Comparison of ENCODE assay signal across 8 cellular contexts in the genomic region with DNA sequence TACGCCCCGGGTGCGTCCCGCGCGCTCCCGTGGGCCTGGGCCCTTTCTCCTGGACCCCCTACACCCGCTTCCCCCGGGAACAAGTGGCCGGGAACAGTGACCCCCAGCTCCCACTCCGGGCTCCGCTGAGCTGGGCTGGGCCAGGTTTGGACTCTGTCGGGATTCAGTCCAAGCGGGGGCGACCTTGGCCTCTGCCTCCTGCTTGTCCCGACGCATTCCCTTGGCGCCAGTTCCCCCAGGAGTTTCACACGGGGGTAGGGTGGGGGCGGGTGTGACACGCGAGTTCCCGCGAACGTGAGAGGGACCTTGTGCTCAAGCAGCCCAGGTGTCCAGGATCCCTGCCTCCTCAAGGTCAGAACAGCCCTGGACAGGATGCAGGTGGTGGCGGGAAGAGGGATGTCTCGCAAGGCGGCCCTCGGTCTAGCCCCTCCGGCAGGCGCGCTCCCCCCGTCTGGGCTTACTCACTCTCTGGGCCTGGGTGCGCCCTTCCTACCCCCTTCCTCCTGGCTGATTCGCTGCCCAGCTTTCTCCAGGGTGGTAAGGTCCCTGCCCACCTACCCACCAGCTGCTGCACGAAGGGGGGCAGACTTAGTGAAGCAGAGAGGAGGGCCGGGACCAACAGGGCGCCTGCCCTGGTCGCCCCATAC. TPM values are rescaled to one million over a fixed set of nuclear protein-coding genes. Genes with fewer than 3 reads are reported as not detected.
DNase-seq lines count a peak whose midpoint lies in the region; ATAC-seq, FAIRE-seq and TF ChIP-seq lines count a peak whose summit lies in the region.

No MANE protein-coding gene starts in this region.

- TF ChIP-seq POLR2A in adrenal gland (IDR thresholded peaks at IDR 0.05) (no peak), stomach (IDR thresholded peaks at IDR 0.05) (no peak)

- H3K4me1 ChIP-seq in adrenal gland (replicated peaks in 1 of 2) (peaks cover 6 to 49% of the 10 kb centered on the region in 2 donors), keratinocyte (ENCODE audit: control insufficient read depth, extremely low read depth, insufficient read depth, low read length) (peaks cover 17% of the 10 kb centered on the region), stomach (peaks cover 51 to 91% (median 76%) of the 10 kb centered on the region in 4 donors)

- H3K9me3 ChIP-seq in adrenal gland (replicated peaks in 1 of 3) (no peaks in the 10 kb centered on the region), keratinocyte (ENCODE audit: control insufficient read depth, low read depth, low read length) (no peaks in the 10 kb centered on the region), stomach (no peaks in the 10 kb centered on the region)

- H3K27ac ChIP-seq in adrenal gland: peak overlapping the region in 4 of 5 donors; percentile 28 to 87 (median 58)
- no peak overlapping the region for H3K27ac ChIP-seq in keratinocyte (ENCODE audit: control insufficient read depth, insufficient read depth, low read length)
- H3K27ac ChIP-seq in stomach: peak overlapping the region; percentile 83 to 91 (median 84)

- FAIRE-seq in keratinocyte (lab: Jason Lieb, UNC): no peak

- no peak for TF ChIP-seq EP300 in stomach (IDR thresholded peaks at IDR 0.05)

- H3K4me2 ChIP-seq in keratinocyte (ENCODE audit: control insufficient read depth, extremely low read depth, insufficient read depth, low read depth, low read length): peak overlapping the region; percentile 60

- peaks cover 4% of the 10 kb centered on the region for H4K20me1 ChIP-seq in keratinocyte (ENCODE audit: control insufficient read depth, extremely low read depth, insufficient read depth, low read length)

- TF ChIP-seq CTCF in adrenal gland (IDR thresholded peaks at IDR 0.05) (no peak), keratinocyte (optimal IDR thresholded peaks at IDR 0.05 in 1 of 3, IDR thresholded peaks at IDR 0.05 in 1 of 3, conservative IDR thresholded peaks at IDR 0.05 in 1 of 3; ENCODE audit: extremely low read depth in 1 of 3, insufficient read depth in 2 of 3, low read length in 3 of 3) (no peak), stomach (IDR thresholded peaks at IDR 0.05) (no peak), GM10266 (IDR thresholded peaks at IDR 0.05; ENCODE audit: control insufficient read depth, insufficient read depth, low read depth, missing control alignments) (no peak)

- dilution Hi-C loops in keratinocyte (cut with MboI; ENCODE audit: extremely low pct_ligation_motif_present, low sequenced_read_pairs): no loop called here

- no peak for DNase-seq in activated T-cell treated with anti-CD3 and anti-CD28 coated beads, Interleukin-2, amount 50 U/mL, for 4 hours
- no peak for DNase-seq in activated T-cell treated with anti-CD3 and anti-CD28 coated beads, Interleukin-2, amount 50 U/mL, for 48 hours
- peak in 1 of 7 donors; percentile 48 for DNase-seq in adrenal gland
- DNase-seq in keratinocyte (ENCODE audit: low read depth, low spot score): no peak
- DNase-seq in stomach: no peak
- no peak for DNase-seq in GM10266 (ENCODE audit: extremely low spot score)
- DNase-seq in NOMO-1 treated with DMSO at 0.1 percent for 48 hours (lab: John Stamatoyannopoulos, UW; ENCODE audit: unreplicated experiment): no peak

- ATAC-seq in activated T-cell treated with anti-CD3 and anti-CD28 coated beads, Interleukin-2, amount 50 U/mL, for 4 hours: no peak
- no peak for ATAC-seq in HG03521 (IDR thresholded peaks at IDR 0.05; ENCODE audit: unreplicated experiment)

- peaks cover 22% of the 10 kb centered on the region for H3K4me1 Mint-ChIP-seq in activated T-cell treated with anti-CD3 and anti-CD28 coated beads, Interleukin-2, amount 50 U/mL, for 4 hours (ENCODE audit: low read depth)

- H3K4me3 ChIP-seq in adrenal gland: peak overlapping the region in 2 of 4 donors; percentile 2 to 77
- peak overlapping the region; percentile 38 to 62 (median 46) for H3K4me3 ChIP-seq in keratinocyte (ENCODE audit: control insufficient read depth in 2 of 3, extremely low read depth in 1 of 3, insufficient read depth in 2 of 3, low read depth in 1 of 3, low read length in 3 of 3)
- peak overlapping the region; percentile 61 to 86 (median 79) for H3K4me3 ChIP-seq in stomach

- H3K27me3 ChIP-seq in adrenal gland (no peaks in the 10 kb centered on the region), keratinocyte (ENCODE audit: control insufficient read depth, extremely low read depth, insufficient read depth, low read length) (peaks cover 17% of the 10 kb centered on the region), stomach (peaks cover 0 to 71% (median 13%) of the 10 kb centered on the region in 3 donors)

- no peaks in the 10 kb centered on the region for H3K9me3 Mint-ChIP-seq in activated T-cell treated with anti-CD3 and anti-CD28 coated beads, Interleukin-2, amount 50 U/mL, for 4 hours

- H3K9ac ChIP-seq in keratinocyte (ENCODE audit: control insufficient read depth, extremely low read depth, insufficient read depth, low read length): no peak overlapping the region

- H3K79me2 ChIP-seq in keratinocyte (ENCODE audit: control insufficient read depth, insufficient read depth, low read length): no peaks in the 10 kb centered on the region

- peaks cover 0 to 4% of the 10 kb centered on the region in 2 donors for H3K36me3 ChIP-seq in adrenal gland (replicated peaks in 1 of 2)
- peaks cover 0 to 2% of the 10 kb centered on the region in 2 experiments for H3K36me3 ChIP-seq in keratinocyte (ENCODE audit: control insufficient read depth in 2 of 2, extremely low read depth in 1 of 2, insufficient read depth in 2 of 2, low read length in 2 of 2)
- H3K36me3 ChIP-seq in stomach: peaks cover 0 to 26% (median 7%) of the 10 kb centered on the region in 4 donors

- no peaks in the 10 kb centered on the region for H3K9me1 ChIP-seq in keratinocyte (ENCODE audit: control insufficient read depth, extremely low read depth, insufficient read depth, low read length)

- no peak overlapping the region for H2AFZ ChIP-seq in keratinocyte (ENCODE audit: control insufficient read depth, low read length)

- WGBS in adrenal gland, 4 donors: 0 to 17% (median 7%) methylated on average over 1 to 39 of the region's 39 CpGs
- 2 to 41% (median 9%) methylated on average over 14 to 39 of the region's 39 CpGs for WGBS in stomach, 5 donors

- H3K36me3 Mint-ChIP-seq in activated T-cell treated with anti-CD3 and anti-CD28 coated beads, Interleukin-2, amount 50 U/mL, for 4 hours (ENCODE audit: insufficient read depth): no peaks in the 10 kb centered on the region

- H3K27me3 Mint-ChIP-seq in activated T-cell treated with anti-CD3 and anti-CD28 coated beads, Interleukin-2, amount 50 U/mL, for 4 hours (ENCODE audit: low read depth): no peaks in the 10 kb centered on the region

- intact Hi-C loops in adrenal gland (cut with DNase I) (no loop called here), stomach (cut with DNase I; ENCODE audit: low total_unique reads) (no loop called here)

- peak overlapping the region; percentile 59 for H3K4me3 Mint-ChIP-seq in activated T-cell treated with anti-CD3 and anti-CD28 coated beads, Interleukin-2, amount 50 U/mL, for 4 hours

RNA-seq across cellular contexts. Expression of a gene that starts 0.8 kb away (rescaled TPM):
- total RNA-seq in activated T-cell treated with anti-CD3 and anti-CD28 coated beads, Interleukin-2, amount 50 U/mL, for 4 hours: 1 to 10 TPM in 1 of 3 donors, under 1 TPM in 2; 0.90 to 1.4 (median 0.91) TPM
- 10 to 100 TPM; 36.4 to 90.6 (median 56.4) TPM for total RNA-seq in adrenal gland
- 100 to 1,000 TPM in 2 of 3 donors, 1 to 10 TPM in 1; 5.9 to 193 (median 141) TPM for polyA plus RNA-seq in adrenal gland
- polyA plus RNA-seq in keratinocyte: 4.8 to 12.7 TPM (median 5.7 TPM) in 3 replicates
- polyA plus RNA-seq in keratinocyte (2011; ENCODE audit: low read depth): 0.61 TPM
- 3.7 and 13.9 TPM in 2 replicates for polyA plus RNA-seq in keratinocyte (2011; cell fraction: cytosol; rRNA removed)
- 5.7 and 7.8 TPM in 2 replicates for polyA plus RNA-seq in keratinocyte (2011; cell fraction: nucleus; rRNA removed)
- 6.0 and 8.3 TPM in 2 replicates for polyA plus RNA-seq in keratinocyte (2012; ENCODE audit: low replicate concordance)
- 1.2 to 5.3 TPM (median 3.8 TPM) in 3 replicates for polyA minus RNA-seq in keratinocyte
- polyA minus RNA-seq in keratinocyte (2011; cell fraction: cytosol; rRNA and poly(A)+ RNA removed): 18.0 TPM
- polyA minus RNA-seq in keratinocyte (2011; cell fraction: nucleus; rRNA and poly(A)+ RNA removed): 1.6 and 3.7 TPM in 2 replicates
- 100 to 1,000 TPM in 1 of 5 donors, 10 to 100 TPM in 4; 36.0 to 135 (median 72.7) TPM for total RNA-seq in stomach
- 100 to 1,000 TPM in 1 of 3 donors, 10 to 100 TPM in 2; 68.5 to 127 (median 94.7) TPM for polyA plus RNA-seq in stomach

RNA-seq across cellular contexts. Expression of a gene that starts 11.3 kb away (rescaled TPM):
- total RNA-seq in activated T-cell treated with anti-CD3 and anti-CD28 coated beads, Interleukin-2, amount 50 U/mL, for 4 hours: 10 to 100 TPM; 24.9 to 43.9 (median 33.5) TPM
- total RNA-seq in adrenal gland (10 to 100 TPM in 3 of 8 donors, 1 to 10 TPM in 5; 1.9 to 20.0 (median 9.3) TPM), stomach (10 to 100 TPM in 3 of 5 donors, 1 to 10 TPM in 1, not detected in 1; 3.5 to 95.0 (median 23.9) TPM)
- polyA plus RNA-seq in adrenal gland (100 to 1,000 TPM in 1 of 3 donors, 10 to 100 TPM in 1, 1 to 10 TPM in 1; 5.9 to 157 (median 80.3) TPM), keratinocyte (1.1 to 1.7 TPM (median 1.3 TPM) in 3 replicates), stomach (100 to 1,000 TPM in 1 of 3 donors, 10 to 100 TPM in 2; 60.1 to 149 (median 99.0) TPM)
- polyA plus RNA-seq in keratinocyte (2011; ENCODE audit: low read depth): not detected
- polyA plus RNA-seq in keratinocyte (2011; cell fraction: cytosol; rRNA removed): 0.23 and 1.0 TPM in 2 replicates
- polyA plus RNA-seq in keratinocyte (2011; cell fraction: nucleus; rRNA removed): 0.27 and 0.85 TPM in 2 replicates
- 2.2 TPM in 1 of 2 replicates, not detected in the other for polyA plus RNA-seq in keratinocyte (2012; ENCODE audit: low replicate concordance)
- not detected in 3 replicates for polyA minus RNA-seq in keratinocyte
- polyA minus RNA-seq in keratinocyte (2011; cell fraction: cytosol; rRNA and poly(A)+ RNA removed): not detected
- polyA minus RNA-seq in keratinocyte (2011; cell fraction: nucleus; rRNA and poly(A)+ RNA removed): 1.8 TPM in 1 of 2 replicates, not detected in the other

RNA-seq across cellular contexts. Expression of a gene that starts 15.7 kb away (rescaled TPM):
- 10 to 100 TPM; 53.7 to 58.7 (median 57.8) TPM for total RNA-seq in activated T-cell treated with anti-CD3 and anti-CD28 coated beads, Interleukin-2, amount 50 U/mL, for 4 hours
- 1 to 10 TPM; 1.4 to 6.2 (median 3.4) TPM for total RNA-seq in adrenal gland
- polyA plus RNA-seq in adrenal gland: 10 to 100 TPM in 2 of 3 donors, under 1 TPM in 1; 0.24 to 19.1 (median 12.7) TPM
- 4.2 to 5.0 TPM (median 5.0 TPM) in 3 replicates for polyA plus RNA-seq in keratinocyte
- 0.85 TPM for polyA plus RNA-seq in keratinocyte (2011; ENCODE audit: low read depth)
- polyA plus RNA-seq in keratinocyte (2011; cell fraction: cytosol; rRNA removed): 1.6 and 5.4 TPM in 2 replicates
- polyA plus RNA-seq in keratinocyte (2011; cell fraction: nucleus; rRNA removed): 5.5 and 5.6 TPM in 2 replicates
- polyA plus RNA-seq in keratinocyte (2012; ENCODE audit: low replicate concordance): 2.0 and 10.5 TPM in 2 replicates
- polyA minus RNA-seq in keratinocyte: 2.0 to 6.2 TPM (median 3.5 TPM) in 3 replicates
- 8.6 TPM for polyA minus RNA-seq in keratinocyte (2011; cell fraction: cytosol; rRNA and poly(A)+ RNA removed)
- 2.7 and 3.4 TPM in 2 replicates for polyA minus RNA-seq in keratinocyte (2011; cell fraction: nucleus; rRNA and poly(A)+ RNA removed)
- 100 to 1,000 TPM in 1 of 5 donors, 10 to 100 TPM in 2, 1 to 10 TPM in 2; 3.0 to 167 (median 44.9) TPM for total RNA-seq in stomach
- 10 to 100 TPM; 13.8 to 18.8 (median 17.1) TPM for polyA plus RNA-seq in stomach

RNA-seq across cellular contexts. Expression of a gene that starts 51.0 kb away (rescaled TPM):
- 10 to 100 TPM; 14.4 to 24.6 (median 19.5) TPM for total RNA-seq in activated T-cell treated with anti-CD3 and anti-CD28 coated beads, Interleukin-2, amount 50 U/mL, for 4 hours
- 10 to 100 TPM in 1 of 8 donors, 1 to 10 TPM in 7; 1.1 to 12.1 (median 1.5) TPM for total RNA-seq in adrenal gland
- 1 to 10 TPM in 2 of 3 donors, not detected in 1; 1.9 to 2.0 TPM for polyA plus RNA-seq in adrenal gland
- polyA plus RNA-seq in keratinocyte: 0.18 to 0.31 TPM (median 0.23 TPM) in 3 replicates
- not detected for polyA plus RNA-seq in keratinocyte (2011; ENCODE audit: low read depth)
- polyA plus RNA-seq in keratinocyte (2011; cell fraction: cytosol; rRNA removed): 0.05 and 0.53 TPM in 2 replicates
- 0.14 and 0.20 TPM in 2 replicates for polyA plus RNA-seq in keratinocyte (2011; cell fraction: nucleus; rRNA removed)
- 0.14 and 0.74 TPM in 2 replicates for polyA plus RNA-seq in keratinocyte (2012; ENCODE audit: low replicate concordance)
- 0.13 to 0.20 TPM in 2 of 3 replicates, not detected in the other for polyA minus RNA-seq in keratinocyte
- polyA minus RNA-seq in keratinocyte (2011; cell fraction: cytosol; rRNA and poly(A)+ RNA removed): not detected
- polyA minus RNA-seq in keratinocyte (2011; cell fraction: nucleus; rRNA and poly(A)+ RNA removed): 0.39 TPM in 1 of 2 replicates, not detected in the other
- total RNA-seq in stomach: 1 to 10 TPM in 4 of 5 donors, not detected in 1; 1.3 to 8.2 (median 2.1) TPM
- polyA plus RNA-seq in stomach: 1 to 10 TPM in 2 of 3 donors, under 1 TPM in 1; 0.93 to 4.2 (median 1.2) TPM

RNA-seq across cellular contexts. Expression of a gene that starts 55.8 kb away (rescaled TPM):
- 100 to 1,000 TPM; 154 to 166 (median 154) TPM for total RNA-seq in activated T-cell treated with anti-CD3 and anti-CD28 coated beads, Interleukin-2, amount 50 U/mL, for 4 hours
- total RNA-seq in adrenal gland (100 to 1,000 TPM in 2 of 8 donors, 10 to 100 TPM in 6; 36.6 to 102 (median 59.5) TPM), stomach (100 to 1,000 TPM in 2 of 5 donors, 10 to 100 TPM in 3; 49.8 to 183 (median 85.5) TPM)
- polyA plus RNA-seq in adrenal gland (100 to 1,000 TPM in 2 of 3 donors, 10 to 100 TPM in 1; 11.8 to 270 (median 142) TPM), keratinocyte (33.6 to 50.0 TPM (median 49.2 TPM) in 3 replicates), stomach (10 to 100 TPM; 24.9 to 57.1 (median 40.3) TPM)
- 12.2 TPM for polyA plus RNA-seq in keratinocyte (2011; ENCODE audit: low read depth)
- 23.2 and 41.5 TPM in 2 replicates for polyA plus RNA-seq in keratinocyte (2011; cell fraction: cytosol; rRNA removed)
- 122 and 149 TPM in 2 replicates for polyA plus RNA-seq in keratinocyte (2011; cell fraction: nucleus; rRNA removed)
- 29.4 and 50.2 TPM in 2 replicates for polyA plus RNA-seq in keratinocyte (2012; ENCODE audit: low replicate concordance)
- polyA minus RNA-seq in keratinocyte: 27.7 to 79.2 TPM (median 35.9 TPM) in 3 replicates
- 90.4 TPM for polyA minus RNA-seq in keratinocyte (2011; cell fraction: cytosol; rRNA and poly(A)+ RNA removed)
- polyA minus RNA-seq in keratinocyte (2011; cell fraction: nucleus; rRNA and poly(A)+ RNA removed): 59.6 and 63.2 TPM in 2 replicates

Comparison
In these comparisons a context has a peak if more than half of its experiments do, and no peak if none do; other contexts are left out.
1. RNA of a gene that starts 0.8 kb away (total RNA-seq): 36.0 to 135 TPM in stomach and 36.4 to 90.6 TPM in adrenal gland; 0.90 to 1.4 TPM in activated T-cell treated with anti-CD3 and anti-CD28 coated beads, Interleukin-2, amount 50 U/mL, for 4 hours; every median in the first group is over 10 times any median in the second.